ENCODE assay signal across 24 cellular contexts in the genomic region with DNA sequence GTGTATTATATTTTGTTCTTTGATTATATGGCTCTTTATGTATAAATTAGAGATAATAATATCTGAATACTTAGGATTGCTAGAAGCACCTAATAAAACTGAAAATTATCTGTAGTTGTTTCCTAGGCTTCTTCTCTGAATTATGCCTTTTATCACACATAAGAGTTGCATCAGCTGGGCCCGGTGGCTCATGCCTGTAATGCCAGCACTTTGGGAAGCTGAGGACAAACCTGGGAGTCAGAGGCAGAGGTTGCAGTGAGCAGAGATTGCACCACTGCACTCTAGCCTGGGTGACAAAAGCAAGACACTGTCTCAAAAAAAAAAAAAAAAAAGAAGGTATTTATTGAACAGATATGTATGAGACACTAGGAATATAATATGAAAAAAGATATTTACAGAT.
"Had no signal": no experiment of that assay in that cellular context is flagged by ENCODE, and none has a peak within 500 bp of the region (broad histone marks: within the 10 kb centered on the region; RNA-seq: fewer than 3 reads in every experiment).

No MANE protein-coding gene starts in this region.

- H3K79me2 ChIP-seq: hepatocyte had no signal

- H3K4me2 ChIP-seq: hepatocyte had no signal

- H3K36me3 ChIP-seq: colonic mucosa, esophagus muscularis mucosa, esophagus squamous epithelium, gastrocnemius medialis, gastroesophageal sphincter, heart right ventricle had no signal

- H2AFZ ChIP-seq: hepatocyte had no signal

- H3K9me3 ChIP-seq: colonic mucosa, esophagus muscularis mucosa, esophagus squamous epithelium, gastrocnemius medialis, gastroesophageal sphincter, heart right ventricle had no signal

- H3K27me3 ChIP-seq: colonic mucosa, dorsolateral prefrontal cortex, esophagus muscularis mucosa, esophagus squamous epithelium, foreskin keratinocyte, gastrocnemius medialis, gastroesophageal sphincter, heart right ventricle, hepatocyte had no signal

- H3K4me3 ChIP-seq: colonic mucosa, coronary artery, dorsolateral prefrontal cortex, esophagus muscularis mucosa, esophagus squamous epithelium, gastrocnemius medialis, gastroesophageal sphincter, heart right ventricle, hepatocyte had no signal

- ATAC-seq: effector memory CD8-positive, alpha-beta T cell; esophagus mucosa; foreskin keratinocyte; gastrocnemius medialis; gastroesophageal sphincter; heart right ventricle had no signal

- DNase-seq: colonic mucosa; cortex of kidney; dermis blood vessel endothelial cell; dorsolateral prefrontal cortex; effector CD4-positive, alpha-beta T cell; effector CD8-positive, alpha-beta T cell; effector memory CD4-positive, alpha-beta T cell; effector memory CD8-positive, alpha-beta T cell; endodermal cell; erythroblast; esophagus squamous epithelium; foreskin fibroblast; foreskin keratinocyte; foreskin melanocyte; gastrocnemius medialis; glutamatergic neuron; head of caudate nucleus; heart right ventricle had no signal

- H3K27ac ChIP-seq: colonic mucosa, coronary artery, dorsolateral prefrontal cortex, epithelial cell of prostate, esophagus muscularis mucosa, esophagus squamous epithelium, foreskin keratinocyte, gastrocnemius medialis, gastroesophageal sphincter, heart right ventricle, hepatocyte had no signal

- H3K4me1 ChIP-seq: colonic mucosa, esophagus muscularis mucosa, esophagus squamous epithelium, foreskin keratinocyte, gastrocnemius medialis, gastroesophageal sphincter, heart right ventricle had no signal
